In genomic region chr15:27770086-27770607, GRCh38 we compare ENCODE assay signal across 26 cellular contexts.
"Had no signal": no experiment of that assay in that cellular context is flagged by ENCODE, and none has a peak within 500 bp of the region (broad histone marks: within the 10 kb centered on the region; RNA-seq: fewer than 3 reads in every experiment).

No MANE protein-coding gene starts in this region.

- ATAC-seq: esophagus mucosa; gastrocnemius medialis; left ventricle myocardium superior; mucosa of descending colon; natural killer cell treated with Interleukin-12 subunit alpha and Interleukin-12 subunit beta and Interleukin-15 and Interleukin-18, amount 100 ng/mL, for 72 hours had no signal

- H3K36me3 Mint-ChIP-seq: mesothelial cell of epicardium, naive B cell had no signal

- H3K27me3 ChIP-seq: dorsolateral prefrontal cortex, gastrocnemius medialis, right lobe of liver, thyroid gland, uterus had no signal

- H3K9ac ChIP-seq: parathyroid adenoma had no signal

- H3K9me3 Mint-ChIP-seq: natural killer cell treated with Interleukin-12 subunit alpha and Interleukin-12 subunit beta and Interleukin-15 and Interleukin-18, amount 100 ng/mL, for 72 hours had no signal

- H3K4me1 ChIP-seq: gastrocnemius medialis, lower lobe of right lung, parathyroid adenoma, right lobe of liver, thyroid gland, uterus had no signal

- H3K4me3 Mint-ChIP-seq: endodermal cell; memory B cell; mesothelial cell of epicardium; naive B cell; natural killer cell treated with Interleukin-12 subunit alpha and Interleukin-12 subunit beta and Interleukin-15 and Interleukin-18, amount 100 ng/mL, for 72 hours; neural crest cell had no signal

- H2AFZ ChIP-seq: parathyroid adenoma had no signal

- DNase-seq: dorsolateral prefrontal cortex; effector CD4-positive, alpha-beta T cell; endodermal cell; foreskin fibroblast; gastrocnemius medialis; head of caudate nucleus; left ventricle myocardium superior; lower lobe of right lung; mucosa of descending colon; naive B cell; right lobe of liver; small intestine; stimulated activated CD4-positive, alpha-beta T cell treated with anti-CD3 and anti-CD28 coated beads, Interleukin-15, amount 100 ng/mL, for 24 hours; stimulated activated CD4-positive, alpha-beta T cell treated with anti-CD3 and anti-CD28 coated beads, Interleukin-2, amount 100 ng/mL, for 48 hours; stimulated activated naive CD4-positive, alpha-beta T cell treated with Interleukin-2 at 50 U/mL for 16 hours; thyroid gland; trophoblast cell; uterus had no signal

- H3K27ac Mint-ChIP-seq: endodermal cell; memory B cell; mesothelial cell of epicardium; naive B cell; natural killer cell treated with Interleukin-12 subunit alpha and Interleukin-12 subunit beta and Interleukin-15 and Interleukin-18, amount 100 ng/mL, for 72 hours; progenitor cell of endocrine pancreas had no signal

- H3K27me3 Mint-ChIP-seq: memory B cell; naive B cell; natural killer cell treated with Interleukin-12 subunit alpha and Interleukin-12 subunit beta and Interleukin-15 and Interleukin-18, amount 100 ng/mL, for 72 hours; progenitor cell of endocrine pancreas had no signal

- H3K27ac ChIP-seq: epithelial cell of prostate, gastrocnemius medialis, lower lobe of right lung, parathyroid adenoma, right lobe of liver, thyroid gland, uterus had no signal

- H3K4me1 Mint-ChIP-seq: memory B cell, mesothelial cell of epicardium had no signal

- H3K36me3 ChIP-seq: gastrocnemius medialis, lower lobe of right lung, right lobe of liver, thyroid gland, uterus had no signal

- H3K9me3 ChIP-seq: gastrocnemius medialis, lower lobe of right lung, right lobe of liver, thyroid gland, uterus had no signal

- H3K4me3 ChIP-seq: dorsolateral prefrontal cortex, gastrocnemius medialis, lower lobe of right lung, mucosa of descending colon, right lobe of liver, thyroid gland, uterus had no signal
